Comparison of ENCODE assay signal across 19 cellular contexts in genomic region chr17:5919104-5919503, GRCh38.
"Had no signal": no experiment of that assay in that cellular context is flagged by ENCODE, and none has a peak within 500 bp of the region (broad histone marks: within the 10 kb centered on the region; RNA-seq: fewer than 3 reads in every experiment).

No MANE protein-coding gene starts in this region.

- DNase-seq: activated B cell treated with CpG ODN at 0.5 μM for 24 hours; activated CD4-positive, alpha-beta memory T cell treated with anti-CD3 and anti-CD28 coated beads, Interleukin-2, amount 10 ng/mL, durations not matched to agents 7 days and 5 days; activated CD4-positive, alpha-beta T cell treated with anti-CD3 and anti-CD28 coated beads for 48 hours; activated CD8-positive, alpha-beta memory T cell treated with anti-CD3 and anti-CD28 coated beads, Interleukin-2, amount 10 ng/mL, durations not matched to agents 7 days and 5 days; activated naive CD4-positive, alpha-beta T cell; activated naive CD8-positive, alpha-beta T cell treated with anti-CD3 and anti-CD28 coated beads for 36 hours; amniotic stem cell; foreskin keratinocyte; glutamatergic neuron; hypothalamus; stimulated activated CD4-positive, alpha-beta T cell treated with anti-CD3 and anti-CD28 coated beads, Interleukin-2, amount 100 ng/mL, for 24 hours; stimulated activated naive CD8-positive, alpha-beta T cell treated with anti-CD3 and anti-CD28 coated beads, Interleukin-15, amount 100 ng/mL, for 72 hours; T-cell; trophoblast cell had no signal

- H3K27ac ChIP-seq: cardiac muscle cell, foreskin keratinocyte, prostate gland, right atrium auricular region, suprapubic skin had no signal

- H3K27me3 ChIP-seq: cardiac muscle cell, foreskin keratinocyte, right atrium auricular region had no signal

- H3K4me3 ChIP-seq: cardiac muscle cell, lung, prostate gland, right atrium auricular region, suprapubic skin had no signal

- H3K36me3 ChIP-seq: cardiac muscle cell, prostate gland, right atrium auricular region, suprapubic skin had no signal

- H3K9me3 ChIP-seq: prostate gland, right atrium auricular region, suprapubic skin had no signal

- H3K4me1 ChIP-seq: foreskin keratinocyte, prostate gland, right atrium auricular region, suprapubic skin had no signal
